Comparison of ENCODE assay signal across 1 cellular context in the genomic region with DNA sequence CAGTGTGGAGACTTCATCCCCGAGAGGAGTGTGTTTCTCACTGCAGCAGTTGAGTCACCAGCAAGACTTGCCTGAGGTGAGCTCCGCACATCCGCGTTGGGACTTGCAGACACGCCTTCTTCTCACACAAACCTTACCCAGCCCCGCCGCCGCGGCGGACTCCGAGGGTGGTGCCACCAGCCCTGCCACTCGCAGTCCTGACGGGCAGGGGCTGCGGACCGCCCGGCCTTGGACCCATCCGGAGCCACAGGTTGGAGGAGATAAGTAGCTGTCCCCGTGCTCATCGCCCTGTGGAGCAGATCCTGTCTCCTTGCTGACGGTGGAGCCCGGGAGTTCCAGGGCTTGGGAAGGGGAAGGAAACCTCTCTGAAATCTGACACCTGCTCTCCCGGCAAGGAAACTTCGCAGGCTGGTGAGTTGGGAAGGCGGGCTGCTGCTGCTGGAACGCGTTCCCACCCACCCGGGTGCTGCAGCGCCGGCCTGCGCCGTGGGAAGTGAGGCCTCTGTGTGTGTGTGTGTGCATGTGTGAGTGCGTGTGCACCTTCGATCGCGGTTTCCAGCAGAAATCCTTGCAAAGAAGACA.
TF ChIP-seq lines count a peak whose summit lies in the region.

A gene with protein sequence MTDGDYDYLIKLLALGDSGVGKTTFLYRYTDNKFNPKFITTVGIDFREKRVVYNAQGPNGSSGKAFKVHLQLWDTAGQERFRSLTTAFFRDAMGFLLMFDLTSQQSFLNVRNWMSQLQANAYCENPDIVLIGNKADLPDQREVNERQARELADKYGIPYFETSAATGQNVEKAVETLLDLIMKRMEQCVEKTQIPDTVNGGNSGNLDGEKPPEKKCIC (plus strand): TSS at position 188 of the 582 bp plus-strand sequence. CDS start 49,109 bp downstream, outside the sequence.

TF ChIP-seq in HepG2, 621 proteins besides CTCF, POLR2A, EP300 and RAD21 (continued from another document):
- TF ChIP-seq, protein P1, sequence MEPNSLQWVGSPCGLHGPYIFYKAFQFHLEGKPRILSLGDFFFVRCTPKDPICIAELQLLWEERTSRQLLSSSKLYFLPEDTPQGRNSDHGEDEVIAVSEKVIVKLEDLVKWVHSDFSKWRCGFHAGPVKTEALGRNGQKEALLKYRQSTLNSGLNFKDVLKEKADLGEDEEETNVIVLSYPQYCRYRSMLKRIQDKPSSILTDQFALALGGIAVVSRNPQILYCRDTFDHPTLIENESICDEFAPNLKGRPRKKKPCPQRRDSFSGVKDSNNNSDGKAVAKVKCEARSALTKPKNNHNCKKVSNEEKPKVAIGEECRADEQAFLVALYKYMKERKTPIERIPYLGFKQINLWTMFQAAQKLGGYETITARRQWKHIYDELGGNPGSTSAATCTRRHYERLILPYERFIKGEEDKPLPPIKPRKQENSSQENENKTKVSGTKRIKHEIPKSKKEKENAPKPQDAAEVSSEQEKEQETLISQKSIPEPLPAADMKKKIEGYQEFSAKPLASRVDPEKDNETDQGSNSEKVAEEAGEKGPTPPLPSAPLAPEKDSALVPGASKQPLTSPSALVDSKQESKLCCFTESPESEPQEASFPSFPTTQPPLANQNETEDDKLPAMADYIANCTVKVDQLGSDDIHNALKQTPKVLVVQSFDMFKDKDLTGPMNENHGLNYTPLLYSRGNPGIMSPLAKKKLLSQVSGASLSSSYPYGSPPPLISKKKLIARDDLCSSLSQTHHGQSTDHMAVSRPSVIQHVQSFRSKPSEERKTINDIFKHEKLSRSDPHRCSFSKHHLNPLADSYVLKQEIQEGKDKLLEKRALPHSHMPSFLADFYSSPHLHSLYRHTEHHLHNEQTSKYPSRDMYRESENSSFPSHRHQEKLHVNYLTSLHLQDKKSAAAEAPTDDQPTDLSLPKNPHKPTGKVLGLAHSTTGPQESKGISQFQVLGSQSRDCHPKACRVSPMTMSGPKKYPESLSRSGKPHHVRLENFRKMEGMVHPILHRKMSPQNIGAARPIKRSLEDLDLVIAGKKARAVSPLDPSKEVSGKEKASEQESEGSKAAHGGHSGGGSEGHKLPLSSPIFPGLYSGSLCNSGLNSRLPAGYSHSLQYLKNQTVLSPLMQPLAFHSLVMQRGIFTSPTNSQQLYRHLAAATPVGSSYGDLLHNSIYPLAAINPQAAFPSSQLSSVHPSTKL (CRISPR knock-in tag; IDR thresholded peaks at IDR 0.05): peak; percentile 24; the same call in 1 of the 2 replicates
- TF ChIP-seq, protein P2, sequence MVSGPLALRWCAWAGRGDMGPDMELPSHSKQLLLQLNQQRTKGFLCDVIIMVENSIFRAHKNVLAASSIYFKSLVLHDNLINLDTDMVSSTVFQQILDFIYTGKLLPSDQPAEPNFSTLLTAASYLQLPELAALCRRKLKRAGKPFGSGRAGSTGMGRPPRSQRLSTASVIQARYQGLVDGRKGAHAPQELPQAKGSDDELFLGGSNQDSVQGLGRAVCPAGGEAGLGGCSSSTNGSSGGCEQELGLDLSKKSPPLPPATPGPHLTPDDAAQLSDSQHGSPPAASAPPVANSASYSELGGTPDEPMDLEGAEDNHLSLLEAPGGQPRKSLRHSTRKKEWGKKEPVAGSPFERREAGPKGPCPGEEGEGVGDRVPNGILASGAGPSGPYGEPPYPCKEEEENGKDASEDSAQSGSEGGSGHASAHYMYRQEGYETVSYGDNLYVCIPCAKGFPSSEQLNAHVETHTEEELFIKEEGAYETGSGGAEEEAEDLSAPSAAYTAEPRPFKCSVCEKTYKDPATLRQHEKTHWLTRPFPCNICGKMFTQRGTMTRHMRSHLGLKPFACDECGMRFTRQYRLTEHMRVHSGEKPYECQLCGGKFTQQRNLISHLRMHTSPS (CRISPR knock-in tag; IDR thresholded peaks at IDR 0.05; ENCODE audit: low read depth): 0 out of 2 replicates have a peak, but pooled peaks have one; percentile 34
- TF ChIP-seq POGZ (CRISPR knock-in tag; IDR thresholded peaks at IDR 0.05) (peak; percentile 38; the same call in 1 of the 2 replicates), ZNF501 (CRISPR knock-in tag; IDR thresholded peaks at IDR 0.05) (0 out of 2 replicates have a peak, but pooled peaks have one; percentile 43), NFKB2 (CRISPR knock-in tag; IDR thresholded peaks at IDR 0.05; ENCODE audit: borderline replicate concordance) (peak; percentile 33; the same call in 1 of the 2 replicates), SIX1 (CRISPR knock-in tag; IDR thresholded peaks at IDR 0.05; ENCODE audit: borderline replicate concordance) (peak; percentile 73), SIX4 (CRISPR knock-in tag; IDR thresholded peaks at IDR 0.05) (peak; percentile 95), NBN (conservative IDR thresholded peaks at IDR 0.05) (no peak), ZNF350 (CRISPR knock-in tag; IDR thresholded peaks at IDR 0.05; ENCODE audit: borderline replicate concordance, low read depth) (peak; percentile 48; the same call in 1 of the 2 replicates), ZNF292 (CRISPR knock-in tag; IDR thresholded peaks at IDR 0.05; ENCODE audit: borderline replicate concordance, low read depth) (peak; percentile 44; the same call in 1 of the 2 replicates), GABPB1 (CRISPR knock-in tag; IDR thresholded peaks at IDR 0.05) (peak; percentile 48; the same call in 1 of the 2 replicates), HDAC1 (CRISPR knock-in tag; IDR thresholded peaks at IDR 0.05) (0 out of 2 replicates have a peak, but pooled peaks have one; percentile 24), ZNF768 (CRISPR knock-in tag; IDR thresholded peaks at IDR 0.05) (0 out of 2 replicates have a peak, but pooled peaks have one; percentile 25), ZFY (CRISPR knock-in tag; IDR thresholded peaks at IDR 0.05) (peak; percentile 16; the same call in 1 of the 2 replicates), ZMYM4 (CRISPR knock-in tag; IDR thresholded peaks at IDR 0.05) (peak; percentile 55; the same call in 1 of the 2 replicates), NFRKB (IDR thresholded peaks at IDR 0.05) (no peak), RBFOX2 (IDR thresholded peaks at IDR 0.05; ENCODE audit: low read depth, low read length) (no peak), SIN3B (IDR thresholded peaks at IDR 0.05; ENCODE audit: low read length) (no peak), HNRNPLL (IDR thresholded peaks at IDR 0.05; ENCODE audit: low read depth, low read length, poor library complexity, severe bottlenecking) (peak; percentile 55)
- TF ChIP-seq, protein P3, sequence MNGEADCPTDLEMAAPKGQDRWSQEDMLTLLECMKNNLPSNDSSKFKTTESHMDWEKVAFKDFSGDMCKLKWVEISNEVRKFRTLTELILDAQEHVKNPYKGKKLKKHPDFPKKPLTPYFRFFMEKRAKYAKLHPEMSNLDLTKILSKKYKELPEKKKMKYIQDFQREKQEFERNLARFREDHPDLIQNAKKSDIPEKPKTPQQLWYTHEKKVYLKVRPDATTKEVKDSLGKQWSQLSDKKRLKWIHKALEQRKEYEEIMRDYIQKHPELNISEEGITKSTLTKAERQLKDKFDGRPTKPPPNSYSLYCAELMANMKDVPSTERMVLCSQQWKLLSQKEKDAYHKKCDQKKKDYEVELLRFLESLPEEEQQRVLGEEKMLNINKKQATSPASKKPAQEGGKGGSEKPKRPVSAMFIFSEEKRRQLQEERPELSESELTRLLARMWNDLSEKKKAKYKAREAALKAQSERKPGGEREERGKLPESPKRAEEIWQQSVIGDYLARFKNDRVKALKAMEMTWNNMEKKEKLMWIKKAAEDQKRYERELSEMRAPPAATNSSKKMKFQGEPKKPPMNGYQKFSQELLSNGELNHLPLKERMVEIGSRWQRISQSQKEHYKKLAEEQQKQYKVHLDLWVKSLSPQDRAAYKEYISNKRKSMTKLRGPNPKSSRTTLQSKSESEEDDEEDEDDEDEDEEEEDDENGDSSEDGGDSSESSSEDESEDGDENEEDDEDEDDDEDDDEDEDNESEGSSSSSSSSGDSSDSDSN (CRISPR knock-in tag; IDR thresholded peaks at IDR 0.05): peak; percentile 53; the same call in 1 of the 2 replicates
- TF ChIP-seq, protein P4, sequence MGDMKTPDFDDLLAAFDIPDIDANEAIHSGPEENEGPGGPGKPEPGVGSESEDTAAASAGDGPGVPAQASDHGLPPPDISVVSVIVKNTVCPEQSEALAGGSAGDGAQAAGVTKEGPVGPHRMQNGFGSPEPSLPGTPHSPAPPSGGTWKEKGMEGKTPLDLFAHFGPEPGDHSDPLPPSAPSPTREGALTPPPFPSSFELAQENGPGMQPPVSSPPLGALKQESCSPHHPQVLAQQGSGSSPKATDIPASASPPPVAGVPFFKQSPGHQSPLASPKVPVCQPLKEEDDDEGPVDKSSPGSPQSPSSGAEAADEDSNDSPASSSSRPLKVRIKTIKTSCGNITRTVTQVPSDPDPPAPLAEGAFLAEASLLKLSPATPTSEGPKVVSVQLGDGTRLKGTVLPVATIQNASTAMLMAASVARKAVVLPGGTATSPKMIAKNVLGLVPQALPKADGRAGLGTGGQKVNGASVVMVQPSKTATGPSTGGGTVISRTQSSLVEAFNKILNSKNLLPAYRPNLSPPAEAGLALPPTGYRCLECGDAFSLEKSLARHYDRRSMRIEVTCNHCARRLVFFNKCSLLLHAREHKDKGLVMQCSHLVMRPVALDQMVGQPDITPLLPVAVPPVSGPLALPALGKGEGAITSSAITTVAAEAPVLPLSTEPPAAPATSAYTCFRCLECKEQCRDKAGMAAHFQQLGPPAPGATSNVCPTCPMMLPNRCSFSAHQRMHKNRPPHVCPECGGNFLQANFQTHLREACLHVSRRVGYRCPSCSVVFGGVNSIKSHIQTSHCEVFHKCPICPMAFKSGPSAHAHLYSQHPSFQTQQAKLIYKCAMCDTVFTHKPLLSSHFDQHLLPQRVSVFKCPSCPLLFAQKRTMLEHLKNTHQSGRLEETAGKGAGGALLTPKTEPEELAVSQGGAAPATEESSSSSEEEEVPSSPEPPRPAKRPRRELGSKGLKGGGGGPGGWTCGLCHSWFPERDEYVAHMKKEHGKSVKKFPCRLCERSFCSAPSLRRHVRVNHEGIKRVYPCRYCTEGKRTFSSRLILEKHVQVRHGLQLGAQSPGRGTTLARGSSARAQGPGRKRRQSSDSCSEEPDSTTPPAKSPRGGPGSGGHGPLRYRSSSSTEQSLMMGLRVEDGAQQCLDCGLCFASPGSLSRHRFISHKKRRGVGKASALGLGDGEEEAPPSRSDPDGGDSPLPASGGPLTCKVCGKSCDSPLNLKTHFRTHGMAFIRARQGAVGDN (CRISPR knock-in tag; IDR thresholded peaks at IDR 0.05): peak; percentile 46
- TF ChIP-seq, protein P5, sequence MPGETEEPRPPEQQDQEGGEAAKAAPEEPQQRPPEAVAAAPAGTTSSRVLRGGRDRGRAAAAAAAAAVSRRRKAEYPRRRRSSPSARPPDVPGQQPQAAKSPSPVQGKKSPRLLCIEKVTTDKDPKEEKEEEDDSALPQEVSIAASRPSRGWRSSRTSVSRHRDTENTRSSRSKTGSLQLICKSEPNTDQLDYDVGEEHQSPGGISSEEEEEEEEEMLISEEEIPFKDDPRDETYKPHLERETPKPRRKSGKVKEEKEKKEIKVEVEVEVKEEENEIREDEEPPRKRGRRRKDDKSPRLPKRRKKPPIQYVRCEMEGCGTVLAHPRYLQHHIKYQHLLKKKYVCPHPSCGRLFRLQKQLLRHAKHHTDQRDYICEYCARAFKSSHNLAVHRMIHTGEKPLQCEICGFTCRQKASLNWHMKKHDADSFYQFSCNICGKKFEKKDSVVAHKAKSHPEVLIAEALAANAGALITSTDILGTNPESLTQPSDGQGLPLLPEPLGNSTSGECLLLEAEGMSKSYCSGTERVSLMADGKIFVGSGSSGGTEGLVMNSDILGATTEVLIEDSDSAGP (CRISPR knock-in tag; IDR thresholded peaks at IDR 0.05; ENCODE audit: borderline replicate concordance): peak; percentile 50; the same call in 1 of the 2 replicates
TF ChIP-seq in HepG2: peak in this region for 23.
